In genomic region chr20:33299111-33299603, GRCh38 we compare ENCODE assay signal across 8 cellular contexts. TPM values are rescaled to one million over a fixed set of nuclear protein-coding genes. Genes with fewer than 3 reads are reported as not detected.
DNase-seq lines count a peak whose midpoint lies in the region; ATAC-seq and TF ChIP-seq lines count a peak whose summit lies in the region.

No MANE protein-coding gene starts in this region.

- H3K4me3 ChIP-seq in fibroblast of the aortic adventitia (ENCODE audit: low read depth, low read length), result no peak overlapping the region

- peak; percentile 95 for TF ChIP-seq CTCF in fibroblast of the aortic adventitia (IDR thresholded peaks at IDR 0.05; ENCODE audit: insufficient read depth, low read length)

- no peak for ATAC-seq in GM18511 (IDR thresholded peaks at IDR 0.05; ENCODE audit: unreplicated experiment)

- DNase-seq in CMK (ENCODE audit: low read depth) (peak; percentile 25), HPDE6-E6E7 (ENCODE audit: extremely low spot score) (peak; percentile 83), fibroblast of the aortic adventitia (ENCODE audit: low read depth) (peak; percentile 51), nucleus accumbens (lab: John Stamatoyannopoulos, UW) (peak in 47 of 56 donors; percentile 8 to 82 (median 41)), superior temporal gyrus (ENCODE audit: extremely low spot score) (peak; percentile 77)
- peak; percentile 87 to 89 for DNase-seq in activated T-cell treated with anti-CD3 and anti-CD28 coated beads, Interleukin-2, amount 50 U/mL, for 48 hours

TF ChIP-seq in PFSK-1, 5 proteins besides CTCF, POLR2A, EP300 and RAD21:
- TF ChIP-seq FOXP2 (optimal IDR thresholded peaks at IDR 0.05; ENCODE audit: borderline replicate concordance, extremely low read depth, extremely low read length, insufficient read depth), result peak; percentile 21
- no peak for TF ChIP-seq POLR2AphosphoS5 (IDR thresholded peaks at IDR 0.05; ENCODE audit: low read depth, low read length)

RNA-seq across cellular contexts. Expression of gene BPIFB1, which starts 16.1 kb away (rescaled TPM):
- polyA plus RNA-seq in PFSK-1 (2012; ENCODE audit: insufficient read length, low read depth), result not detected
- not detected in 2 replicates for total RNA-seq in fibroblast of the aortic adventitia (ENCODE audit: low replicate concordance)

Comparison
In these comparisons a context has a peak if more than half of its experiments do, and no peak if none do; other contexts are left out.
1. DNase-seq: peak in every context shown above with its lines; median percentile 88 in activated T-cell treated with anti-CD3 and anti-CD28 coated beads, Interleukin-2, amount 50 U/mL, for 48 hours; 83 in HPDE6-E6E7; 77 in superior temporal gyrus; 51 in fibroblast of the aortic adventitia; 41 in nucleus accumbens; 25 in CMK.